Comparison of ENCODE assay signal across 9 cellular contexts in genomic region chr4:173332021-173332487, GRCh38. TPM values are rescaled to one million over a fixed set of nuclear protein-coding genes. Genes with fewer than 3 reads are reported as not detected.
DNase-seq lines count a peak whose midpoint lies in the region; TF ChIP-seq lines count a peak whose summit lies in the region.
"Had no signal": no experiment of that assay in that cellular context is flagged by ENCODE, and none has a peak within 500 bp of the region (broad histone marks: within the 10 kb centered on the region; RNA-seq: fewer than 3 reads in every experiment).

No MANE protein-coding gene starts in this region.

- H3K4me1 ChIP-seq in HUES64 (ENCODE audit: insufficient read depth, low read length) (peaks cover 25% of the 10 kb centered on the region; the same call in 1 of the 2 replicates), muscle layer of colon (ENCODE audit: insufficient read depth, low read length) (peaks cover 24% of the 10 kb centered on the region)

- H3K9me3 ChIP-seq in HUES64 (ENCODE audit: insufficient read depth, low read depth, low read length), result no peaks in the 10 kb centered on the region
- no peaks in the 10 kb centered on the region for H3K9me3 ChIP-seq in muscle layer of colon (ENCODE audit: low read length)

- TF ChIP-seq CTCF in astrocyte of the cerebellum (IDR thresholded peaks at IDR 0.05; ENCODE audit: low read depth, low read length, missing control alignments) (no peak), GM13976 (IDR thresholded peaks at IDR 0.05; ENCODE audit: borderline replicate concordance, control extremely low read depth, extremely low read depth, insufficient read depth, missing control alignments) (no peak)

- in situ Hi-C loops in astrocyte of the cerebellum (cut with HindIII; ENCODE audit: low sequenced_read_pairs) (no loop called here), GM13976 (cut with MboI; ENCODE audit: low sequenced_read_pairs, unreplicated experiment) (no loop called here)

- H3K4me3 ChIP-seq in HUES64 (ENCODE audit: low read length) (peak overlapping the region; percentile 97), astrocyte of the cerebellum (ENCODE audit: low read depth, low read length) (peak overlapping the region; percentile 95), muscle layer of colon (ENCODE audit: low read depth in 1 of 2, low read length in 2 of 2) (peak overlapping the region in 1 of 2 donors; percentile 88)

- DNase-seq in CD1c-positive myeloid dendritic cell (ENCODE audit: extremely low spot score), result peak; percentile 48
- no peak for DNase-seq in astrocyte of the cerebellum (ENCODE audit: low read depth)
- DNase-seq in UCSD-AML1 (lab: John Stamatoyannopoulos, UW; ENCODE audit: unreplicated experiment), result no peak
- no peak for DNase-seq in NCI-H82 treated with DMSO at 0.1 percent for 48 hours (lab: John Stamatoyannopoulos, UW; ENCODE audit: unreplicated experiment)
- no peak for DNase-seq in stimulated activated naive CD4-positive, alpha-beta T cell treated with Interleukin-2 at 50 U/mL for 16 hours (lab: John Stamatoyannopoulos, UW)
- DNase-seq in GM13976 (ENCODE audit: low spot score), result no peak
- DNase-seq: cerebellar nuclear complex had no signal

- H3K36me3 ChIP-seq in HUES64 (ENCODE audit: insufficient read depth, low read length) (peaks cover 63% of the 10 kb centered on the region), muscle layer of colon (ENCODE audit: insufficient read depth, low read length) (peaks cover 37% of the 10 kb centered on the region)

- H3K27me3 ChIP-seq in HUES64 (ENCODE audit: insufficient read depth, low read length), result no peaks in the 10 kb centered on the region
- no peaks in the 10 kb centered on the region for H3K27me3 ChIP-seq in muscle layer of colon (ENCODE audit: control insufficient read depth in 1 of 2, insufficient read depth in 2 of 2, low read length in 2 of 2)

- H3K9ac ChIP-seq in HUES64 (ENCODE audit: low read depth, low read length), result no peak overlapping the region
- H3K9ac ChIP-seq in muscle layer of colon (ENCODE audit: low read length), result peak overlapping the region; percentile 92

- 94% methylated on average over 6 of the region's 6 CpGs for WGBS in HUES64

- H3K27ac ChIP-seq in HUES64 (ENCODE audit: low read depth, low read length) (no peak overlapping the region), muscle layer of colon (ENCODE audit: low read depth, low read length) (no peak overlapping the region)

RNA-seq across cellular contexts. Expression of gene HMGB2, which starts 2.1 kb away (rescaled TPM):
- polyA plus RNA-seq in HUES64 (2013, experiment 1 of 2), result 252 TPM
- polyA plus RNA-seq in HUES64 (2013, experiment 2 of 2), result 368 TPM

RNA-seq across cellular contexts. Expression of gene SAP30, which starts 38.7 kb away (rescaled TPM):
- polyA plus RNA-seq in HUES64 (2013, experiment 1 of 2), result 17.7 TPM
- polyA plus RNA-seq in HUES64 (2013, experiment 2 of 2), result 20.7 TPM
